26 cellular contexts compared by ENCODE assay signal in the genomic region with DNA sequence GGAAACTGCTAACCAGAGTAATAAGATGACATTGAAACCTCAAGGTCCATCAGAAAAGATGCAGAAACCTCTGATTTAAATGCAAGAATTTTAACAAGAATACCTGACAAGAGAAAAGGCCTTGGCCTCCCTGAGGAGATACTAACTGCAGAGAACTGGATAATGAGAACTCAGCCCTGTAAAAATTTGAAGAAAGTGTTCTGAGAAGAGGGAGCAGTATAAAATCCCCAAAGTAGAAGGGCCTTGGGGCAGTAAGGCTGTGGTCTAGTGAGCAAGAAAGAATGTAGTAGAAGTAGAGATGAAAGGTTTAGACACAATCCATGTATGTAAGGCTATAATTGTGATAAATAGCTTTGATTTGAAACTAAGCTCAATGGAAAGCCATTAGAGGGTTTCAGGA.
"Had no signal": no experiment of that assay in that cellular context is flagged by ENCODE, and none has a peak within 500 bp of the region (broad histone marks: within the 10 kb centered on the region; RNA-seq: fewer than 3 reads in every experiment).

No MANE protein-coding gene starts in this region.

- H3K27me3 ChIP-seq: adrenal gland, ascending aorta, gastroesophageal sphincter, heart right ventricle, stomach, suprapubic skin, tibial nerve had no signal

- H3K27ac Mint-ChIP-seq: activated naive CD8-positive, alpha-beta T cell; activated T-cell treated with anti-CD3 and anti-CD28 coated beads, Interleukin-2, amount 50 U/mL, for 24 hours; activated T-helper 2 cell treated with anti-CD3 and anti-CD28 coated beads, Interferon-gamma antibody, Interleukin-2, Interleukin-4, amounts not matched to agents 10 μg/mL and 5 μg/mL and 100 μg/mL, durations not matched to agents 14 hours and 24 hours and 36 hours; memory B cell; naive B cell; stimulated activated memory B cell treated with anti-CD40 and anti-IgM and Interleukin-4, amounts not matched to agents 10 μg/mL and 1 μg/mL and 100 μg/mL, for 72 hours had no signal

- H3K4me3 Mint-ChIP-seq: activated naive CD8-positive, alpha-beta T cell; activated T-cell treated with anti-CD3 and anti-CD28 coated beads, Interleukin-2, amount 50 U/mL, for 24 hours; memory B cell; naive B cell; neural crest cell; stimulated activated memory B cell treated with anti-CD40 and anti-IgM and Interleukin-4, amounts not matched to agents 10 μg/mL and 1 μg/mL and 100 μg/mL, for 72 hours had no signal

- H3K36me3 Mint-ChIP-seq: activated naive CD8-positive, alpha-beta T cell; memory B cell; naive B cell; stimulated activated memory B cell treated with anti-CD40 and anti-IgM and Interleukin-4, amounts not matched to agents 10 μg/mL and 1 μg/mL and 100 μg/mL, for 72 hours had no signal

- DNase-seq: activated CD8-positive, alpha-beta memory T cell treated with anti-CD3 and anti-CD28 coated beads, Interleukin-2, amount 50 U/mL, for 4 hours; activated naive CD4-positive, alpha-beta T cell; activated T-cell treated with anti-CD3 and anti-CD28 coated beads, Interleukin-2, amount 50 U/mL, for 24 hours; adrenal gland; cerebellar nuclear complex; cortex of kidney; heart right ventricle; left colon; naive B cell; small intestine; stimulated activated CD4-positive, alpha-beta T cell treated with anti-CD3 and anti-CD28 coated beads, Interleukin-15, amount 100 ng/mL, for 24 hours; stomach; WERI-Rb-1 had no signal

- H3K4me1 ChIP-seq: adrenal gland, ascending aorta, gastroesophageal sphincter, heart right ventricle, stomach, suprapubic skin, tibial nerve had no signal

- ATAC-seq: gastroesophageal sphincter; heart right ventricle; left colon; sciatic nerve; stimulated activated memory B cell treated with anti-CD40 and anti-IgM and Interleukin-4, amounts not matched to agents 10 μg/mL and 1 μg/mL and 100 μg/mL, for 72 hours had no signal

- H3K36me3 ChIP-seq: adrenal gland, ascending aorta, gastroesophageal sphincter, heart right ventricle, stomach, suprapubic skin, tibial nerve, WERI-Rb-1 had no signal

- H3K9me3 Mint-ChIP-seq: activated T-helper 2 cell treated with anti-CD3 and anti-CD28 coated beads, Interferon-gamma antibody, Interleukin-2, Interleukin-4, amounts not matched to agents 10 μg/mL and 5 μg/mL and 100 μg/mL, durations not matched to agents 14 hours and 24 hours and 36 hours; stimulated activated memory B cell treated with anti-CD40 and anti-IgM and Interleukin-4, amounts not matched to agents 10 μg/mL and 1 μg/mL and 100 μg/mL, for 72 hours had no signal

- H3K27ac ChIP-seq: adrenal gland, ascending aorta, epithelial cell of prostate, gastroesophageal sphincter, heart right ventricle, stomach, suprapubic skin, tibial nerve, WERI-Rb-1 had no signal

- H3K27me3 Mint-ChIP-seq: activated naive CD8-positive, alpha-beta T cell; activated T-cell treated with anti-CD3 and anti-CD28 coated beads, Interleukin-2, amount 50 U/mL, for 24 hours; memory B cell; naive B cell; stimulated activated memory B cell treated with anti-CD40 and anti-IgM and Interleukin-4, amounts not matched to agents 10 μg/mL and 1 μg/mL and 100 μg/mL, for 72 hours had no signal

- H3K4me1 Mint-ChIP-seq: memory B cell; naive B cell; neural crest cell; stimulated activated memory B cell treated with anti-CD40 and anti-IgM and Interleukin-4, amounts not matched to agents 10 μg/mL and 1 μg/mL and 100 μg/mL, for 72 hours had no signal

- H3K9me3 ChIP-seq: adrenal gland, ascending aorta, gastroesophageal sphincter, heart right ventricle, stomach, suprapubic skin, tibial nerve had no signal

- FAIRE-seq: keratinocyte, small intestine, TTC549 had no signal

- H3K4me3 ChIP-seq: adrenal gland, ascending aorta, gastroesophageal sphincter, heart right ventricle, stomach, suprapubic skin, tibial nerve had no signal
